1 cellular context compared by ENCODE assay signal in genomic region chr3:187041362-187042061, GRCh38.
TF ChIP-seq lines count a peak whose summit lies in the region.

No MANE protein-coding gene starts in this region.

TF ChIP-seq in HepG2, 621 proteins besides CTCF, POLR2A, EP300 and RAD21 (continued from another document and continues in another):
- no peak for TF ChIP-seq ZNF639 (CRISPR knock-in tag; conservative IDR thresholded peaks at IDR 0.05)
- TF ChIP-seq NRL (CRISPR knock-in tag; IDR thresholded peaks at IDR 0.05; ENCODE audit: borderline replicate concordance) = no peak
- 0 out of 2 replicates have a peak, but pooled peaks have one; percentile 4 for TF ChIP-seq RFX3 (CRISPR knock-in tag; IDR thresholded peaks at IDR 0.05)
- no peak for TF ChIP-seq HIVEP1 (CRISPR knock-in tag; IDR thresholded peaks at IDR 0.05)
- TF ChIP-seq PHF21A (CRISPR knock-in tag; IDR thresholded peaks at IDR 0.05) = peak; percentile 95
- no peak for TF ChIP-seq MBNL3 (CRISPR knock-in tag; conservative IDR thresholded peaks at IDR 0.05)
- no peak for TF ChIP-seq ZNF383 (CRISPR knock-in tag; IDR thresholded peaks at IDR 0.05; ENCODE audit: borderline replicate concordance)
- no peak for TF ChIP-seq SRSF4 (IDR thresholded peaks at IDR 0.05; ENCODE audit: low read depth, low read length, poor library complexity, severe bottlenecking)
- TF ChIP-seq ZNF354B (CRISPR knock-in tag; IDR thresholded peaks at IDR 0.05) = no peak
- TF ChIP-seq NFE2L2 (IDR thresholded peaks at IDR 0.05; ENCODE audit: low read length) = no peak
- TF ChIP-seq NR3C1 (CRISPR knock-in tag; IDR thresholded peaks at IDR 0.05) = no peak
- TF ChIP-seq ZNF644 (CRISPR knock-in tag; IDR thresholded peaks at IDR 0.05; ENCODE audit: low read depth) = peak; percentile 13; the same call in 1 of the 2 replicates
- peak; percentile 89; the same call in 1 of the 2 replicates for TF ChIP-seq ARID2 (CRISPR knock-in tag; IDR thresholded peaks at IDR 0.05; ENCODE audit: borderline replicate concordance)
- no peak for TF ChIP-seq GLI4 (CRISPR knock-in tag; IDR thresholded peaks at IDR 0.05; ENCODE audit: borderline replicate concordance)
- TF ChIP-seq RARA (CRISPR knock-in tag; IDR thresholded peaks at IDR 0.05) = peak; percentile 87
- no peak for TF ChIP-seq HNRNPL (IDR thresholded peaks at IDR 0.05; ENCODE audit: low read depth, low read length)
- TF ChIP-seq ESRRA (CRISPR knock-in tag; IDR thresholded peaks at IDR 0.05; ENCODE audit: low read depth) = peak; percentile 69; the same call in 1 of the 2 replicates
- peak; percentile 84 for TF ChIP-seq FOXK2 (IDR thresholded peaks at IDR 0.05)
- TF ChIP-seq IRF1 (CRISPR knock-in tag; IDR thresholded peaks at IDR 0.05; ENCODE audit: low read depth) = no peak
- TF ChIP-seq DMAP1 (CRISPR knock-in tag; IDR thresholded peaks at IDR 0.05) = 0 out of 2 replicates have a peak, but pooled peaks have one; percentile 19
- no peak for TF ChIP-seq DNMT1 (CRISPR knock-in tag; IDR thresholded peaks at IDR 0.05)
- no peak for TF ChIP-seq ZNF234 (CRISPR knock-in tag; conservative IDR thresholded peaks at IDR 0.05)
- no peak for TF ChIP-seq DNMT3B (CRISPR knock-in tag; conservative IDR thresholded peaks at IDR 0.05)
- no peak for TF ChIP-seq RARG (CRISPR knock-in tag; IDR thresholded peaks at IDR 0.05; ENCODE audit: low read depth)
- TF ChIP-seq PRMT3 (CRISPR knock-in tag; IDR thresholded peaks at IDR 0.05; ENCODE audit: borderline replicate concordance, low read depth) = no peak
- no peak for TF ChIP-seq SRY (CRISPR knock-in tag; IDR thresholded peaks at IDR 0.05)
- TF ChIP-seq ZNF256 (CRISPR knock-in tag; conservative IDR thresholded peaks at IDR 0.05) = no peak
- no peak for TF ChIP-seq KIAA2018 (CRISPR knock-in tag; IDR thresholded peaks at IDR 0.05; ENCODE audit: borderline replicate concordance)
- peak; percentile 98 for TF ChIP-seq FOXJ3 (CRISPR knock-in tag; IDR thresholded peaks at IDR 0.05; ENCODE audit: borderline replicate concordance)
- TF ChIP-seq ZMYM4 (CRISPR knock-in tag; IDR thresholded peaks at IDR 0.05) = peak; percentile 56
- TF ChIP-seq ZNF296 (CRISPR knock-in tag; conservative IDR thresholded peaks at IDR 0.05) = no peak
- no peak for TF ChIP-seq FOXC1 (CRISPR knock-in tag; IDR thresholded peaks at IDR 0.05; ENCODE audit: borderline replicate concordance)
- no peak for TF ChIP-seq NFRKB (IDR thresholded peaks at IDR 0.05)
- TF ChIP-seq SRF (IDR thresholded peaks at IDR 0.05; ENCODE audit: low read depth, low read length) = no peak
- TF ChIP-seq REST (IDR thresholded peaks at IDR 0.05; ENCODE audit: borderline replicate concordance in 1 of 2, low read depth in 1 of 2, low read length in 2 of 2) = peak in 1 of 2 experiments; percentile 52; a peak in 1 of 4 replicates
- peak; percentile 93 for TF ChIP-seq CREM (IDR thresholded peaks at IDR 0.05)
- no peak for TF ChIP-seq CREM (CRISPR knock-in tag; IDR thresholded peaks at IDR 0.05)
- 0 out of 2 replicates have a peak, but pooled peaks have one; percentile 29 for TF ChIP-seq SP4 (CRISPR knock-in tag; IDR thresholded peaks at IDR 0.05)
- TF ChIP-seq ZFP41 (CRISPR knock-in tag; IDR thresholded peaks at IDR 0.05; ENCODE audit: borderline replicate concordance) = no peak
- TF ChIP-seq ZNF580 (CRISPR knock-in tag; IDR thresholded peaks at IDR 0.05; ENCODE audit: borderline replicate concordance, low read depth) = no peak
- TF ChIP-seq ZNF142 (CRISPR knock-in tag; IDR thresholded peaks at IDR 0.05) = no peak
- no peak for TF ChIP-seq IKZF1 (IDR thresholded peaks at IDR 0.05)
- TF ChIP-seq ATF3 (CRISPR knock-in tag; IDR thresholded peaks at IDR 0.05) = peak; percentile 66; the same call in 1 of the 2 replicates
- TF ChIP-seq ELF4 (CRISPR knock-in tag; IDR thresholded peaks at IDR 0.05; ENCODE audit: borderline replicate concordance) = no peak
- TF ChIP-seq ZNF3 (CRISPR knock-in tag; IDR thresholded peaks at IDR 0.05) = peak; percentile 87
- 0 out of 2 replicates have a peak, but pooled peaks have one; percentile 26 for TF ChIP-seq ZNF775 (CRISPR knock-in tag; IDR thresholded peaks at IDR 0.05; ENCODE audit: borderline replicate concordance)
